In the genomic region with DNA sequence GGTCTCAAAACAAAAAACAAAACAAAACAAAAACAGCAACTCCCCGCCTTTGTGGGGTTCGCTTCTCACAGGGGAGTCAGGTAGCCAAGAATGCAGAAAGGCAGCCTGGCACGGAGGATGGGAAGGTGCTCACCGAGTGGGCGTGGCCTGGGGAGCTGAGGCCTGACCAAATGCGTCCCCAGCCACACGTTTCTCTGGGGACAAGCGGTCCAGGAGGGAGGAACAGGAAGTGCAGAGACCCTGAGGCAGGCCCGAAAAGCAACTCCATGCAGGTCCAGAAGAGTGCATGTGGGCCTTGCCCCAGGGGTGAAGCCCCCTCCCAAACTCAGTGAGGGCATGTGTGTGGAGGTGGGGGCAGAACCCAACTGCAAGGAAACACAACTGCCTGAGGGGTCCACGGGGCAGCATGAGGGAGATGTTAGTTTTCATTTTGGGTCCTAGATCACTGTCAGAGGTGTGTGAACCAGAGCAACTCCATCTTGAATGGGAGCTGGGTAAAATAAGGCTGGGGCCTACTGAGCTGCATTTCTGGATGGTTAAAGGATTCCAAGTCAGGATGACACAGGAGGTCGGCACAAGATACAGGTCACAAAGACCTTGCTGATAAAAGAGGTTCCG, we compare ENCODE assay signal across 1 cellular context.
TF ChIP-seq lines count a peak whose summit lies in the region.

No MANE protein-coding gene starts in this region.

TF ChIP-seq in A549, 52 proteins besides CTCF, POLR2A, EP300 and RAD21 (continued from another document):
- TF ChIP-seq, protein P1, sequence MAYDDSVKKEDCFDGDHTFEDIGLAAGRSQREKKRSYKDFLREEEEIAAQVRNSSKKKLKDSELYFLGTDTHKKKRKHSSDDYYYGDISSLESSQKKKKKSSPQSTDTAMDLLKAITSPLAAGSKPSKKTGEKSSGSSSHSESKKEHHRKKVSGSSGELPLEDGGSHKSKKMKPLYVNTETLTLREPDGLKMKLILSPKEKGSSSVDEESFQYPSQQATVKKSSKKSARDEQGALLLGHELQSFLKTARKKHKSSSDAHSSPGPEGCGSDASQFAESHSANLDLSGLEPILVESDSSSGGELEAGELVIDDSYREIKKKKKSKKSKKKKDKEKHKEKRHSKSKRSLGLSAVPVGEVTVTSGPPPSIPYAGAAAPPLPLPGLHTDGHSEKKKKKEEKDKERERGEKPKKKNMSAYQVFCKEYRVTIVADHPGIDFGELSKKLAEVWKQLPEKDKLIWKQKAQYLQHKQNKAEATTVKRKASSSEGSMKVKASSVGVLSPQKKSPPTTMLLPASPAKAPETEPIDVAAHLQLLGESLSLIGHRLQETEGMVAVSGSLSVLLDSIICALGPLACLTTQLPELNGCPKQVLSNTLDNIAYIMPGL (CRISPR knock-in tag; IDR thresholded peaks at IDR 0.05; ENCODE audit: borderline replicate concordance) = no peak
- no peak for TF ChIP-seq BHLHE40 (IDR thresholded peaks at IDR 0.05; ENCODE audit: low read depth, low read length)
- TF ChIP-seq, protein P2, sequence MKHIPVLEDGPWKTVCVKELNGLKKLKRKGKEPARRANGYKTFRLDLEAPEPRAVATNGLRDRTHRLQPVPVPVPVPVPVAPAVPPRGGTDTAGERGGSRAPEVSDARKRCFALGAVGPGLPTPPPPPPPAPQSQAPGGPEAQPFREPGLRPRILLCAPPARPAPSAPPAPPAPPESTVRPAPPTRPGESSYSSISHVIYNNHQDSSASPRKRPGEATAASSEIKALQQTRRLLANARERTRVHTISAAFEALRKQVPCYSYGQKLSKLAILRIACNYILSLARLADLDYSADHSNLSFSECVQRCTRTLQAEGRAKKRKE (CRISPR knock-in tag; IDR thresholded peaks at IDR 0.05; ENCODE audit: low read depth) = peak; percentile 73
- TF ChIP-seq POLR2AphosphoS2 (conservative IDR thresholded peaks at IDR 0.05; ENCODE audit: low read length) = no peak
- no peak for TF ChIP-seq HOXA7 (CRISPR knock-in tag; IDR thresholded peaks at IDR 0.05)
- TF ChIP-seq HOXB5 (CRISPR knock-in tag; IDR thresholded peaks at IDR 0.05) = no peak
- TF ChIP-seq HOXB13 (CRISPR knock-in tag; IDR thresholded peaks at IDR 0.05; ENCODE audit: low read depth) = 0 out of 2 replicates have a peak, but pooled peaks have one; percentile 29
